Comparison of ENCODE assay signal across 1 cellular context in the genomic region with DNA sequence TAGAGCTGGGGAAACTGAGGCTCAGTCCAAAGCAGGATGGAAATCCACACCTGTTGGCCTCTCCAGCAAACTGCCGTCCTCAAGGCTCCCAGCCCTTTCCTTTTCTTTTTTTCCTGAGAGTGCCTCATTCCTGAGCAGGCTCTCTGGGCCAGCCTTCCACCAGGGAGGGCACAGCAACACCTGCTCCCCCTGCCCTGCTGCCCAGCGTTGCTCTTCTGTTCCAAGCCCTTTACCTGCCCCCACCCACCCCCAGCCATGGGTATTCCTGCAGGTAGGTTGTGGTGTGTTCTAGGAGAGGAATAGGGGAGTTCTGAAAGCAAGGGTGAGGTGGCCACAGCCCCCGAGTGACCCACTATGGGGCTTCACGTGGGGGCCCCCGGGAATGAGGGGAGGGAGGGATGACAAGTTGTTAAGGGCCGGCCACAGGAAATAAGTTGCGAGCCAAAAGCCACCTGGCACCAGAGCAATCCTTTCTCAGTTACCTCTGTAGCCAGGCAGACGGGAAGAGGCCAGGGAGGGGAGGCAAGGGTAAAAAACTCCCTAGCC.
TF ChIP-seq lines count a peak whose summit lies in the region.

No MANE protein-coding gene starts in this region.

TF ChIP-seq in K562, 482 proteins besides CTCF, POLR2A, EP300 and RAD21:
- TF ChIP-seq ZBTB11 (CRISPR knock-in tag; IDR thresholded peaks at IDR 0.05) (0 out of 6 replicates have a peak, but pooled peaks of 1 of the 3 experiments have one; percentile 12), ELF2 (CRISPR knock-in tag; IDR thresholded peaks at IDR 0.05) (0 out of 2 replicates have a peak, but pooled peaks have one; percentile 63), HIVEP1 (CRISPR knock-in tag; IDR thresholded peaks at IDR 0.05) (0 out of 2 replicates have a peak, but pooled peaks have one; percentile 13), ZNF695 (CRISPR knock-in tag; IDR thresholded peaks at IDR 0.05) (0 out of 2 replicates have a peak, but pooled peaks have one; percentile 29), CHD4 (IDR thresholded peaks at IDR 0.05; ENCODE audit: insufficient read depth, insufficient replicate concordance, low read depth, low read length, poor library complexity, severe bottlenecking) (peak; percentile 51), CBX1 (IDR thresholded peaks at IDR 0.05; ENCODE audit: low read depth) (0 out of 2 replicates have a peak, but pooled peaks have one; percentile 35), ZNF583 (CRISPR knock-in tag; IDR thresholded peaks at IDR 0.05) (0 out of 2 replicates have a peak, but pooled peaks have one; percentile 24), KLF6 (CRISPR knock-in tag; IDR thresholded peaks at IDR 0.05; ENCODE audit: borderline replicate concordance) (0 out of 2 replicates have a peak, but pooled peaks have one; percentile 27), ZNF584 (CRISPR knock-in tag; IDR thresholded peaks at IDR 0.05; ENCODE audit: low read depth) (0 out of 2 replicates have a peak, but pooled peaks have one; percentile 22), ZNF780A (CRISPR knock-in tag; IDR thresholded peaks at IDR 0.05) (0 out of 2 replicates have a peak, but pooled peaks have one; percentile 42), HMG20B (CRISPR knock-in tag; IDR thresholded peaks at IDR 0.05) (peak; percentile 41; the same call in 1 of the 2 replicates), THAP12 (CRISPR knock-in tag; IDR thresholded peaks at IDR 0.05) (no peak), PRMT5 (CRISPR knock-in tag; IDR thresholded peaks at IDR 0.05) (no peak)
- TF ChIP-seq, protein P1, sequence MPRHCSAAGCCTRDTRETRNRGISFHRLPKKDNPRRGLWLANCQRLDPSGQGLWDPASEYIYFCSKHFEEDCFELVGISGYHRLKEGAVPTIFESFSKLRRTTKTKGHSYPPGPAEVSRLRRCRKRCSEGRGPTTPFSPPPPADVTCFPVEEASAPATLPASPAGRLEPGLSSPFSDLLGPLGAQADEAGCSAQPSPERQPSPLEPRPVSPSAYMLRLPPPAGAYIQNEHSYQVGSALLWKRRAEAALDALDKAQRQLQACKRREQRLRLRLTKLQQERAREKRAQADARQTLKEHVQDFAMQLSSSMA (CRISPR knock-in tag; IDR thresholded peaks at IDR 0.05) = peak; percentile 63; the same call in 1 of the 2 replicates
- TF ChIP-seq, protein P2, sequence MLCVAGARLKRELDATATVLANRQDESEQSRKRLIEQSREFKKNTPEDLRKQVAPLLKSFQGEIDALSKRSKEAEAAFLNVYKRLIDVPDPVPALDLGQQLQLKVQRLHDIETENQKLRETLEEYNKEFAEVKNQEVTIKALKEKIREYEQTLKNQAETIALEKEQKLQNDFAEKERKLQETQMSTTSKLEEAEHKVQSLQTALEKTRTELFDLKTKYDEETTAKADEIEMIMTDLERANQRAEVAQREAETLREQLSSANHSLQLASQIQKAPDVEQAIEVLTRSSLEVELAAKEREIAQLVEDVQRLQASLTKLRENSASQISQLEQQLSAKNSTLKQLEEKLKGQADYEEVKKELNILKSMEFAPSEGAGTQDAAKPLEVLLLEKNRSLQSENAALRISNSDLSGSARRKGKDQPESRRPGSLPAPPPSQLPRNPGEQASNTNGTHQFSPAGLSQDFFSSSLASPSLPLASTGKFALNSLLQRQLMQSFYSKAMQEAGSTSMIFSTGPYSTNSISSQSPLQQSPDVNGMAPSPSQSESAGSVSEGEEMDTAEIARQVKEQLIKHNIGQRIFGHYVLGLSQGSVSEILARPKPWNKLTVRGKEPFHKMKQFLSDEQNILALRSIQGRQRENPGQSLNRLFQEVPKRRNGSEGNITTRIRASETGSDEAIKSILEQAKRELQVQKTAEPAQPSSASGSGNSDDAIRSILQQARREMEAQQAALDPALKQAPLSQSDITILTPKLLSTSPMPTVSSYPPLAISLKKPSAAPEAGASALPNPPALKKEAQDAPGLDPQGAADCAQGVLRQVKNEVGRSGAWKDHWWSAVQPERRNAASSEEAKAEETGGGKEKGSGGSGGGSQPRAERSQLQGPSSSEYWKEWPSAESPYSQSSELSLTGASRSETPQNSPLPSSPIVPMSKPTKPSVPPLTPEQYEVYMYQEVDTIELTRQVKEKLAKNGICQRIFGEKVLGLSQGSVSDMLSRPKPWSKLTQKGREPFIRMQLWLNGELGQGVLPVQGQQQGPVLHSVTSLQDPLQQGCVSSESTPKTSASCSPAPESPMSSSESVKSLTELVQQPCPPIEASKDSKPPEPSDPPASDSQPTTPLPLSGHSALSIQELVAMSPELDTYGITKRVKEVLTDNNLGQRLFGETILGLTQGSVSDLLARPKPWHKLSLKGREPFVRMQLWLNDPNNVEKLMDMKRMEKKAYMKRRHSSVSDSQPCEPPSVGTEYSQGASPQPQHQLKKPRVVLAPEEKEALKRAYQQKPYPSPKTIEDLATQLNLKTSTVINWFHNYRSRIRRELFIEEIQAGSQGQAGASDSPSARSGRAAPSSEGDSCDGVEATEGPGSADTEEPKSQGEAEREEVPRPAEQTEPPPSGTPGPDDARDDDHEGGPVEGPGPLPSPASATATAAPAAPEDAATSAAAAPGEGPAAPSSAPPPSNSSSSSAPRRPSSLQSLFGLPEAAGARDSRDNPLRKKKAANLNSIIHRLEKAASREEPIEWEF (CRISPR knock-in tag; IDR thresholded peaks at IDR 0.05) = no peak
- TF ChIP-seq, protein P3, sequence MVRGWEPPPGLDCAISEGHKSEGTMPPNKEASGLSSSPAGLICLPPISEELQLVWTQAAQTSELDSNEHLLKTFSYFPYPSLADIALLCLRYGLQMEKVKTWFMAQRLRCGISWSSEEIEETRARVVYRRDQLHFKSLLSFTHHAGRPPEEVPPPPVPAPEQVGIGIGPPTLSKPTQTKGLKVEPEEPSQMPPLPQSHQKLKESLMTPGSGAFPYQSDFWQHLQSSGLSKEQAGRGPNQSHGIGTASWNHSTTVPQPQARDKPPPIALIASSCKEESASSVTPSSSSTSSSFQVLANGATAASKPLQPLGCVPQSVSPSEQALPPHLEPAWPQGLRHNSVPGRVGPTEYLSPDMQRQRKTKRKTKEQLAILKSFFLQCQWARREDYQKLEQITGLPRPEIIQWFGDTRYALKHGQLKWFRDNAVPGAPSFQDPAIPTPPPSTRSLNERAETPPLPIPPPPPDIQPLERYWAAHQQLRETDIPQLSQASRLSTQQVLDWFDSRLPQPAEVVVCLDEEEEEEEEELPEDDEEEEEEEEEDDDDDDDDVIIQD (CRISPR knock-in tag; IDR thresholded peaks at IDR 0.05) = 0 out of 2 replicates have a peak, but pooled peaks have one; percentile 27
- TF ChIP-seq, protein P4, sequence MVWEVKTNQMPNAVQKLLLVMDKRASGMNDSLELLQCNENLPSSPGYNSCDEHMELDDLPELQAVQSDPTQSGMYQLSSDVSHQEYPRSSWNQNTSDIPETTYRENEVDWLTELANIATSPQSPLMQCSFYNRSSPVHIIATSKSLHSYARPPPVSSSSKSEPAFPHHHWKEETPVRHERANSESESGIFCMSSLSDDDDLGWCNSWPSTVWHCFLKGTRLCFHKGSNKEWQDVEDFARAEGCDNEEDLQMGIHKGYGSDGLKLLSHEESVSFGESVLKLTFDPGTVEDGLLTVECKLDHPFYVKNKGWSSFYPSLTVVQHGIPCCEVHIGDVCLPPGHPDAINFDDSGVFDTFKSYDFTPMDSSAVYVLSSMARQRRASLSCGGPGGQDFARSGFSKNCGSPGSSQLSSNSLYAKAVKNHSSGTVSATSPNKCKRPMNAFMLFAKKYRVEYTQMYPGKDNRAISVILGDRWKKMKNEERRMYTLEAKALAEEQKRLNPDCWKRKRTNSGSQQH (CRISPR knock-in tag; IDR thresholded peaks at IDR 0.05) = 0 out of 2 replicates have a peak, but pooled peaks have one; percentile 43
- TF ChIP-seq, protein P5, sequence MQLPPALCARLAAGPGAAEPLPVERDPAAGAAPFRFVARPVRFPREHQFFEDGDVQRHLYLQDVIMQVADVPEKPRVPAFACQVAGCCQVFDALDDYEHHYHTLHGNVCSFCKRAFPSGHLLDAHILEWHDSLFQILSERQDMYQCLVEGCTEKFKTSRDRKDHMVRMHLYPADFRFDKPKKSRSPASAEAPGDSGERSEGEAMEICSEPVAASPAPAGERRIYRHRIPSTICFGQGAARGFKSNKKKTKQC (CRISPR knock-in tag; IDR thresholded peaks at IDR 0.05) = no peak
